ENCODE assay signal across 12 cellular contexts in genomic region chr1:209883341-209883971, GRCh38. TPM values are rescaled to one million over a fixed set of nuclear protein-coding genes. Genes with fewer than 3 reads are reported as not detected.
DNase-seq lines count a peak whose midpoint lies in the region; ATAC-seq and TF ChIP-seq lines count a peak whose summit lies in the region.
"Had no signal": no experiment of that assay in that cellular context is flagged by ENCODE, and none has a peak within 500 bp of the region (broad histone marks: within the 10 kb centered on the region; RNA-seq: fewer than 3 reads in every experiment).

No MANE protein-coding gene starts in this region.

- H3K4me3 Mint-ChIP-seq in WTC11 = no peak overlapping the region
- H3K4me3 Mint-ChIP-seq: IgD-negative memory B cell had no signal

- no peak for TF ChIP-seq POLR2A in suprapubic skin (IDR thresholded peaks at IDR 0.05)

- peak overlapping the region; percentile 6 for H3K27ac ChIP-seq in suprapubic skin

- no peaks in the 10 kb centered on the region for H3K4me1 ChIP-seq in suprapubic skin

- no peaks in the 10 kb centered on the region for H3K9me3 ChIP-seq in suprapubic skin

- H3K36me3 ChIP-seq in suprapubic skin = no peaks in the 10 kb centered on the region

- no peaks in the 10 kb centered on the region; the same call in 1 of the 2 replicates for H3K27me3 Mint-ChIP-seq in WTC11 (ENCODE audit: low read depth)

- WGBS in suprapubic skin = 40% methylated on average over 1 of the region's 1 CpG

- no peak for TF ChIP-seq EP300 in suprapubic skin (IDR thresholded peaks at IDR 0.05)

- peaks cover 10% of the 10 kb centered on the region for H3K27me3 ChIP-seq in suprapubic skin

- no peak overlapping the region for H3K4me3 ChIP-seq in suprapubic skin

- DNase-seq in NCI-H1417 (lab: John Stamatoyannopoulos, UW) = peak in 2 of 3 experiments; percentile 44 to 63
- DNase-seq in NCI-H1417 treated with DMSO at 0.1 percent for 48 hours (lab: John Stamatoyannopoulos, UW) = no peak
- DNase-seq in WTC11 (ENCODE audit: low spot score) = no peak
- peak; percentile 90 for DNase-seq in glomerular visceral epithelial cell (ENCODE audit: extremely low spot score)
- DNase-seq in suprapubic skin (ENCODE audit: low spot score in 2 of 2) = no peak
- no peak for DNase-seq in NCI-H345 treated with DMSO at 0.1 percent for 48 hours (lab: John Stamatoyannopoulos, UW; ENCODE audit: unreplicated experiment)
- DNase-seq in NK-92 treated with Interleukin-12 subunit alpha and Interleukin-12 subunit beta, amount 100 ng/mL, for 24 hours (lab: John Stamatoyannopoulos, UW) = no peak
- DNase-seq: 8988T; right cardiac atrium; stimulated activated naive CD4-positive, alpha-beta T cell had no signal

- POLR2A ChIA-PET in WTC11 (lab: Charles Lee) = no interaction called here

- H3K4me1 Mint-ChIP-seq in WTC11 = peaks cover 5% of the 10 kb centered on the region
- H3K4me1 Mint-ChIP-seq: IgD-negative memory B cell had no signal

- H3K9me3 Mint-ChIP-seq in WTC11 = peaks cover 5% of the 10 kb centered on the region
- H3K9me3 Mint-ChIP-seq: IgD-negative memory B cell had no signal

- H3K27ac Mint-ChIP-seq in WTC11 = no peak overlapping the region
- H3K27ac Mint-ChIP-seq: IgD-negative memory B cell had no signal

- ATAC-seq in WTC11 (peak; percentile 28; the same call in 1 of the 2 replicates), GM18498 (IDR thresholded peaks at IDR 0.05; ENCODE audit: unreplicated experiment) (no peak)
- ATAC-seq: right cardiac atrium had no signal

- H3K36me3 Mint-ChIP-seq in WTC11 = no peaks in the 10 kb centered on the region
- H3K36me3 Mint-ChIP-seq: IgD-negative memory B cell had no signal

- TF ChIP-seq CTCF in WTC11 (IDR thresholded peaks at IDR 0.05) (no peak), suprapubic skin (IDR thresholded peaks at IDR 0.05) (no peak)

- CTCF ChIA-PET in WTC11 (lab: Charles Lee) = interaction anchor here (1.0 kb wide), 1 partner anchor 8 kb away, joined by 3 read pairs; no protein-coding TSS in a partner anchor

TF ChIP-seq in WTC11, 78 proteins besides CTCF, POLR2A, EP300 and RAD21:
- no peak for TF ChIP-seq GRHL2 (CRISPR knock-in tag; IDR thresholded peaks at IDR 0.05; ENCODE audit: insufficient replicate concordance, severe bottlenecking)
- TF ChIP-seq IRF2 (CRISPR knock-in tag; IDR thresholded peaks at IDR 0.05; ENCODE audit: borderline replicate concordance, low read depth) = no peak
- TF ChIP-seq, protein P1, sequence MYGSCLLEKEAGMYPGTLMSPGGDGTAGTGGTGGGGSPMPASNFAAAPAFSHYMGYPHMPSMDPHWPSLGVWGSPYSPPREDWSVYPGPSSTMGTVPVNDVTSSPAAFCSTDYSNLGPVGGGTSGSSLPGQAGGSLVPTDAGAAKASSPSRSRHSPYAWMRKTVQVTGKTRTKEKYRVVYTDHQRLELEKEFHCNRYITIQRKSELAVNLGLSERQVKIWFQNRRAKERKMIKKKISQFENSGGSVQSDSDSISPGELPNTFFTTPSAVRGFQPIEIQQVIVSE (CRISPR knock-in tag; IDR thresholded peaks at IDR 0.05; ENCODE audit: borderline replicate concordance) = no peak
- no peak for TF ChIP-seq SMAD4 (CRISPR knock-in tag; IDR thresholded peaks at IDR 0.05)
- TF ChIP-seq TP53 (CRISPR knock-in tag; IDR thresholded peaks at IDR 0.05) = no peak
- TF ChIP-seq AFF4 (CRISPR knock-in tag; IDR thresholded peaks at IDR 0.05; ENCODE audit: borderline replicate concordance) = no peak
- no peak for TF ChIP-seq NR3C1 (CRISPR knock-in tag; conservative IDR thresholded peaks at IDR 0.05; ENCODE audit: low read depth)
- no peak for TF ChIP-seq OVOL2 (CRISPR knock-in tag; IDR thresholded peaks at IDR 0.05; ENCODE audit: borderline replicate concordance)
- TF ChIP-seq, protein P2, sequence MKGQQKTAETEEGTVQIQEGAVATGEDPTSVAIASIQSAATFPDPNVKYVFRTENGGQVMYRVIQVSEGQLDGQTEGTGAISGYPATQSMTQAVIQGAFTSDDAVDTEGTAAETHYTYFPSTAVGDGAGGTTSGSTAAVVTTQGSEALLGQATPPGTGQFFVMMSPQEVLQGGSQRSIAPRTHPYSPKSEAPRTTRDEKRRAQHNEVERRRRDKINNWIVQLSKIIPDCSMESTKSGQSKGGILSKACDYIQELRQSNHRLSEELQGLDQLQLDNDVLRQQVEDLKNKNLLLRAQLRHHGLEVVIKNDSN (CRISPR knock-in tag; IDR thresholded peaks at IDR 0.05) = no peak

RNA-seq across cellular contexts. Expression of gene SYT14, which starts 54.6 kb away (rescaled TPM):
- 10.6 to 12.0 TPM (median 10.9 TPM) in 3 replicates for total RNA-seq in WTC11 (2021)
- total RNA-seq in suprapubic skin = under 1 TPM in 1 of 4 donors, not detected in 3; 0.26 TPM

RNA-seq across cellular contexts. Expression of gene UTP25, which starts 55.7 kb away (rescaled TPM):
- total RNA-seq in WTC11 (2021) (4.8 to 5.5 TPM (median 5.3 TPM) in 3 replicates), suprapubic skin (10 to 100 TPM in 3 of 4 donors, 1 to 10 TPM in 1; 9.6 to 17.9 (median 11.6) TPM)

Comparison
In these comparisons a context has a peak if more than half of its experiments do, and no peak if none do; other contexts are left out.
1. DNase-seq: peak in NCI-H1417 (2 of 3) and glomerular visceral epithelial cell (single experiment); none in NCI-H1417 treated with DMSO at 0.1 percent for 48 hours (single experiment), WTC11 (single experiment), suprapubic skin (0 of 2), NCI-H345 treated with DMSO at 0.1 percent for 48 hours (single experiment) and NK-92 treated with Interleukin-12 subunit alpha and Interleukin-12 subunit beta, amount 100 ng/mL, for 24 hours (single experiment).